ENCODE assay signal across 17 cellular contexts in the genomic region with DNA sequence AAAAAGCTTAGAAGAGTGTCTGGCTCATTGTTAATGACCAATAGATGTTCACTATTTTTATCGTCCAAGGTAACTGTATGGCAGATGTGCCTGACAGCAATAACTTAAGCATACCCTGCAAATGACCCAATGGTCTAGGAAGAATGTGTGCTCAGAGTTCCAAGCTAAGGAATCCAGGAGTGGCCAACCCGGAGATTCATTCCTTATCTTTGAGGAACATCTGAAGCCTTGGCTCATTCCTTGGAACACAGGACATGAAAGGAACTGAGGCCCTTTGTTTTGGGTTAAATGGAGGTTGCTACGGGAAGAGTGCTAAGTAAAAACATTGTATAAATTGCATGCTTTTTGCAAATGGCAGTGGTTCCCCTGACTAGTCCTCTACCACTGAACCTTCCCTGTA. TPM values are rescaled to one million over a fixed set of nuclear protein-coding genes. Genes with fewer than 3 reads are reported as not detected.
DNase-seq lines count a peak whose midpoint lies in the region; ATAC-seq and TF ChIP-seq lines count a peak whose summit lies in the region.
"Had no signal": no experiment of that assay in that cellular context is flagged by ENCODE, and none has a peak within 500 bp of the region (broad histone marks: within the 10 kb centered on the region; RNA-seq: fewer than 3 reads in every experiment).

No MANE protein-coding gene starts in this region.

- intact Hi-C loops in left ventricle myocardium inferior (cut with micrococcal nuclease) = no loop called here

- H2BK12ac ChIP-seq in trophoblast cell (ENCODE audit: low read length) = no peak overlapping the region

- H3K27ac ChIP-seq in left ventricle myocardium inferior (replicated peaks) (peak overlapping the region; percentile 23), right atrium auricular region (no peak overlapping the region), trophoblast cell (ENCODE audit: low read depth, low read length) (no peak overlapping the region)
- H3K27ac ChIP-seq: 22Rv1, BLaER1, C4-2B had no signal

- DNase-seq in left ventricle myocardium inferior (no peak), right atrium auricular region (ENCODE audit: low spot score) (no peak), fibroblast of villous mesenchyme (ENCODE audit: low read depth) (peak; percentile 9), trophoblast cell (peak; percentile 63 to 84), KBM-7 (no peak)
- no peak for DNase-seq in activated CD8-positive, alpha-beta memory T cell treated with anti-CD3 and anti-CD28 coated beads for 24 hours
- DNase-seq: Caco-2; CD4-positive, CD25-positive, alpha-beta regulatory T cell; CD8-positive, alpha-beta T cell; DMS153; GOT3; HFFc6 had no signal

- no peak for ATAC-seq in HG03469 (IDR thresholded peaks at IDR 0.05; ENCODE audit: unreplicated experiment)
- ATAC-seq: CD8-positive, alpha-beta T cell had no signal

- H2AFZ ChIP-seq in trophoblast cell (ENCODE audit: insufficient read depth, low read length, poor library complexity) = no peak overlapping the region

- no peak overlapping the region for H3K4me2 ChIP-seq in trophoblast cell (ENCODE audit: low read length)
- H3K4me2 ChIP-seq: BLaER1 had no signal

- H3K14ac ChIP-seq in trophoblast cell (ENCODE audit: low read length) = no peak overlapping the region

- H2BK5ac ChIP-seq in trophoblast cell (ENCODE audit: low read depth, low read length, poor library complexity) = no peak overlapping the region

- no peaks in the 10 kb centered on the region for H3K27me3 ChIP-seq in left ventricle myocardium inferior (ENCODE audit: low read depth)
- H3K27me3 ChIP-seq in right atrium auricular region = no peaks in the 10 kb centered on the region
- no peaks in the 10 kb centered on the region for H3K27me3 ChIP-seq in trophoblast cell (ENCODE audit: insufficient read depth, low read length)

- H3K4me1 ChIP-seq in left ventricle myocardium inferior (no peaks in the 10 kb centered on the region), right atrium auricular region (no peaks in the 10 kb centered on the region), trophoblast cell (ENCODE audit: control insufficient read depth in 1 of 2, insufficient read depth in 2 of 2, low read length in 2 of 2) (peaks cover 0 to 3% of the 10 kb centered on the region in 2 experiments)
- H3K4me1 ChIP-seq: BLaER1, Caco-2, HAP-1 had no signal

- WGBS in trophoblast cell (ENCODE audit: extremely low coverage, insufficient coverage, insufficient read length) = no CpG with 5 or more reads among the region's 3 CpGs

- H3K36me3 ChIP-seq in left ventricle myocardium inferior (no peaks in the 10 kb centered on the region), right atrium auricular region (no peaks in the 10 kb centered on the region), trophoblast cell (ENCODE audit: control insufficient read depth in 1 of 2, insufficient read depth in 2 of 2, low read length in 2 of 2) (no peaks in the 10 kb centered on the region)
- H3K36me3 ChIP-seq: BLaER1, HAP-1 had no signal

- no peak overlapping the region for H3K9ac ChIP-seq in trophoblast cell (ENCODE audit: low read length)
- H3K9ac ChIP-seq: BLaER1 had no signal

- H3K4ac ChIP-seq in trophoblast cell (ENCODE audit: low read depth, low read length) = no peak overlapping the region

- H3K4me3 ChIP-seq in left ventricle myocardium inferior (no peak overlapping the region), right atrium auricular region (no peak overlapping the region), fibroblast of villous mesenchyme (ENCODE audit: low read depth, low read length) (no peak overlapping the region), trophoblast cell (ENCODE audit: low read depth, low read length) (no peak overlapping the region)
- H3K4me3 ChIP-seq: BLaER1, HAP-1 had no signal

- H3K18ac ChIP-seq in trophoblast cell (ENCODE audit: low read length) = no peak overlapping the region

- H3K9me3 ChIP-seq in left ventricle myocardium inferior (replicated peaks) (no peaks in the 10 kb centered on the region), right atrium auricular region (no peaks in the 10 kb centered on the region), trophoblast cell (ENCODE audit: insufficient read depth, low read depth, low read length) (no peaks in the 10 kb centered on the region)
- H3K9me3 ChIP-seq: Caco-2, HAP-1 had no signal

- in situ Hi-C loops in KBM-7 (cut with MboI; ENCODE audit: low pct_unique_long_range_greater_than_20kb, low sequenced_read_pairs) = no loop called here

- H3K79me1 ChIP-seq in trophoblast cell (ENCODE audit: low read length) = no peaks in the 10 kb centered on the region

- no peaks in the 10 kb centered on the region for H3K79me2 ChIP-seq in trophoblast cell (ENCODE audit: control insufficient read depth, insufficient read depth, low read length, poor library complexity)

- no peak overlapping the region for H2BK120ac ChIP-seq in trophoblast cell (ENCODE audit: insufficient read depth, low read length, poor library complexity)

- TF ChIP-seq CTCF in left ventricle myocardium inferior (IDR thresholded peaks at IDR 0.05; ENCODE audit: borderline replicate concordance) (no peak), right atrium auricular region (IDR thresholded peaks at IDR 0.05) (no peak), fibroblast of villous mesenchyme (IDR thresholded peaks at IDR 0.05; ENCODE audit: insufficient read depth, low read depth, low read length) (no peak)

- H4K91ac ChIP-seq in trophoblast cell (ENCODE audit: low read depth, low read length) = no peak overlapping the region

- no peak overlapping the region for H3K23ac ChIP-seq in trophoblast cell (ENCODE audit: low read length)

- H4K8ac ChIP-seq in trophoblast cell (ENCODE audit: low read depth, low read length) = no peak overlapping the region

- no peak overlapping the region for H2AK5ac ChIP-seq in trophoblast cell (ENCODE audit: low read length)

- H4K12ac ChIP-seq in trophoblast cell (ENCODE audit: low read depth, low read length) = no peak overlapping the region

RNA-seq across cellular contexts. Expression of gene EFNB1, which starts 38.9 kb away (rescaled TPM):
- total RNA-seq in left ventricle myocardium inferior (14.7 TPM), right atrium auricular region (10 to 100 TPM; 23.7 to 42.4 TPM), fibroblast of villous mesenchyme (10.6 and 24.6 TPM in 2 replicates)
- 18.6 and 19.5 TPM in 2 replicates for polyA plus RNA-seq in trophoblast cell (2013)

Comparison
In these comparisons a context has a peak if more than half of its experiments do, and no peak if none do; other contexts are left out.
1. DNase-seq: peak in fibroblast of villous mesenchyme (single experiment) and trophoblast cell (2 of 2); none in left ventricle myocardium inferior (single experiment), right atrium auricular region (single experiment), KBM-7 (single experiment) and activated CD8-positive, alpha-beta memory T cell treated with anti-CD3 and anti-CD28 coated beads for 24 hours (single experiment).